In genomic region chr2:148725569-148725968, GRCh38 we compare ENCODE assay signal across 20 cellular contexts.
A peak's percentile ranks its signal among the peaks of the same experiment; 100 is the strongest.
DNase-seq lines count a peak whose midpoint lies in the region; ATAC-seq and TF ChIP-seq lines count a peak whose summit lies in the region.
"Had no signal": no experiment of that assay in that cellular context is flagged by ENCODE, and none has a peak within 500 bp of the region (broad histone marks: within the 10 kb centered on the region; RNA-seq: fewer than 3 reads in every experiment).

No MANE protein-coding gene starts in this region.

- DNase-seq in CD1c-positive myeloid dendritic cell (ENCODE audit: extremely low spot score) = peak; percentile 56
- no peak for DNase-seq in Panc1 (ENCODE audit: low read depth, low spot score)
- DNase-seq in NCI-H2081 treated with DMSO at 0.1 percent for 48 hours (lab: John Stamatoyannopoulos, UW) = no peak
- no peak for DNase-seq in mesenteric fat pad (ENCODE audit: low spot score)
- no peak for DNase-seq in dedifferentiated amniotic fluid mesenchymal stem cell (ENCODE audit: extremely low spot score)
- no peak for DNase-seq in endodermal cell
- DNase-seq: activated CD4-positive, alpha-beta T cell treated with anti-CD3 and anti-CD28 coated beads, Interleukin-2, amount 50 U/mL, for 1 hour; activated T-cell treated with anti-CD3 and anti-CD28 coated beads, Interleukin-2, amount 50 U/mL, for 48 hours; amygdala; COR-L47; GF-D8; HFFc6; islet precursor cell; mesenchymal stem cell; MG63; right lobe of liver; SJCRH30 had no signal

- WGBS in endodermal cell (ENCODE audit: insufficient coverage in 1 of 2, insufficient read length in 1 of 2), 2 experiments = 83 to 100% methylated on average over 1 of the region's 1 CpG

- no peaks in the 10 kb centered on the region for H3K9me3 ChIP-seq in Panc1 (ENCODE audit: control insufficient read depth, insufficient read depth, low read depth, low read length)
- H3K9me3 ChIP-seq in endodermal cell (ENCODE audit: control insufficient read depth, low read length) = no peaks in the 10 kb centered on the region
- H3K9me3 ChIP-seq: MG63, right lobe of liver, SJCRH30 had no signal

- BruUV-seq in Panc1 (replicated peaks; lab: Mats Ljungman, UMichigan) = TSS peak; percentile 3

- no peak overlapping the region for H3K27ac Mint-ChIP-seq in endodermal cell
- H3K27ac Mint-ChIP-seq: HFFc6 had no signal

- no peak overlapping the region for H3K4me3 Mint-ChIP-seq in endodermal cell
- H3K4me3 Mint-ChIP-seq: HFFc6 had no signal

- no peaks in the 10 kb centered on the region for H3K36me3 ChIP-seq in Panc1 (ENCODE audit: control insufficient read depth, insufficient read depth, low read length)
- H3K36me3 ChIP-seq in endodermal cell (ENCODE audit: control insufficient read depth, insufficient read depth, low read length) = no peaks in the 10 kb centered on the region
- H3K36me3 ChIP-seq: MG63, right lobe of liver, tibial nerve had no signal

- H3K4me3 ChIP-seq in Panc1 (ENCODE audit: low read depth in 2 of 2, low read length in 2 of 2) (no peak overlapping the region), endodermal cell (ENCODE audit: low read length) (no peak overlapping the region)
- H3K4me3 ChIP-seq: MG63, right lobe of liver, SJCRH30, tibial nerve had no signal

- H3K9me3 Mint-ChIP-seq in endodermal cell = no peaks in the 10 kb centered on the region
- H3K9me3 Mint-ChIP-seq: HFFc6 had no signal

- H3K27ac ChIP-seq in Panc1 (ENCODE audit: low read length) = no peak overlapping the region
- H3K27ac ChIP-seq in endodermal cell (ENCODE audit: low read depth, low read length) = no peak overlapping the region
- H3K27ac ChIP-seq: right lobe of liver, SJCRH30, tibial nerve had no signal

- ATAC-seq in GM19395 (IDR thresholded peaks at IDR 0.05; ENCODE audit: unreplicated experiment) (peak; percentile 30), HG03354 (IDR thresholded peaks at IDR 0.05; ENCODE audit: poor library complexity, severe bottlenecking, unreplicated experiment) (peak; percentile 24), Panc1 (no peak)
- ATAC-seq: right lobe of liver had no signal

- TF ChIP-seq CTCF in Panc1 (IDR thresholded peaks at IDR 0.05) = no peak
- no peak for TF ChIP-seq CTCF in endodermal cell (conservative IDR thresholded peaks at IDR 0.05)

- in situ Hi-C loops in Panc1 (cut with HindIII; ENCODE audit: low pct_unique_long_range_greater_than_20kb, low sequenced_read_pairs) = no loop called here

- H3K27me3 Mint-ChIP-seq in endodermal cell (ENCODE audit: insufficient read depth) = no peaks in the 10 kb centered on the region

- no peaks in the 10 kb centered on the region for H3K4me1 Mint-ChIP-seq in endodermal cell

- H3K4me1 ChIP-seq in Panc1 (ENCODE audit: control insufficient read depth, insufficient read depth, low read length) (peaks cover 13% of the 10 kb centered on the region; the same call in 1 of the 2 replicates), endodermal cell (ENCODE audit: control insufficient read depth, insufficient read depth, low read length) (peaks cover 2% of the 10 kb centered on the region)
- H3K4me1 ChIP-seq: right lobe of liver had no signal

- H3K27me3 ChIP-seq in Panc1 (ENCODE audit: control insufficient read depth, insufficient read depth, low read length) (no peaks in the 10 kb centered on the region), endodermal cell (ENCODE audit: control insufficient read depth, insufficient read depth, low read length, poor library complexity, severe bottlenecking) (no peaks in the 10 kb centered on the region)
- H3K27me3 ChIP-seq: MG63, right lobe of liver, SJCRH30, tibial nerve had no signal

- POLR2A ChIA-PET in Panc1 (lab: Charles Lee) = no interaction called here

- peaks cover 6% of the 10 kb centered on the region for H3K36me3 Mint-ChIP-seq in endodermal cell (ENCODE audit: low read depth)

- intact Hi-C loops in Panc1 (cut with micrococcal nuclease; ENCODE audit: unreplicated experiment) = no loop called here

- CTCF ChIA-PET in Panc1 (lab: Charles Lee) = no interaction called here

- H3K9ac ChIP-seq in endodermal cell (ENCODE audit: extremely low read depth, low read length, poor library complexity, severe bottlenecking) = no peak overlapping the region
